Comparison of ENCODE assay signal across 8 cellular contexts in the genomic region with DNA sequence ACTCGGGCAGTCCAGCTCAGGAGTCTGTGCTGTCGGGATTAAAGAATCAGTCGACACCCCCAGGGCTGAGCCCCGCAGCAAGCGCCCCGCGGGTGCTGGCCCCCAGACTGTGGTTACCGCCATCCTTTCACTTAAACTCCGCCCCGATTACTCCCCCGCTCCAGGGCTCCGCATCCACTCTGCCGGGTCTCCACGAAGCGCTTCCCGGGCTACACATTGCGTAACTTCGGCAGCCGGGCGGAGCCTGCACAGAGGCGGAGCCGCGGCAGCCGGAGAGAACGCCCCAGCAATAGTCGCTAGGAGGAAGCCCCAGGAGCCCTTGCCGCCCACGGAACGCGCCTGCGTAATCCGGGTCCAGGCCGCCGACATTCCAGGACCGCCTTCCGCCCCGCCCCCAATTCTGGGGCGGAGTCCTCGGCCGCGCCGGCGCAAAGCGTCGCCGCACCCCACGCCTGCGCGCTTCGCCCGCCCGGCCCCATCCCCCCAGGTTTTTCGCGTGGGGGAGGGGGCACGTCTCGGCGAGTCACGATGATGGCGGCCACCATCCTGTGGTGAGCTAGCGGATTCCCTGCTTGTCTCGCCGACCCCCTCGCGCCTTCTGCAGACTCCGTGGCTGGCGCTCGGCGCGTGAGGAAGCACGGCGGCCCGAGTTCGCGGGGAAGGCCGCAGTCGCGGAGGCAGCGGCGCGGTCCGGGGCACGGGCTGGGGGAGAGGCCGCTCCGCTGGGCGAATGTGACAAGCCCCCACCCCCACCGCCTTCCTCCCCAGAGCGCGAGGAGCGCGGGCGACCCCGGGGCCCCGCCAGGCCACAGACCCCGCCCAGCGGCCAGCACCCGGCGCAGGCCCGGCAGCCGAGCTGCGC. TPM values are rescaled to one million over a fixed set of nuclear protein-coding genes. Genes with fewer than 3 reads are reported as not detected.
DNase-seq lines count a peak whose midpoint lies in the region; ATAC-seq, FAIRE-seq and TF ChIP-seq lines count a peak whose summit lies in the region.

Gene RAD23B, plus strand, starts transcription at position 521 of the 862 bp plus-strand sequence. CDS start 351 bp downstream, outside the sequence.

- H3K27ac ChIP-seq in 22Rv1, result peak within 1 kb of the TSS; percentile 94
- peak within 1 kb of the TSS; percentile 92 to 99 (median 96) for H3K27ac ChIP-seq in body of pancreas
- H3K27ac ChIP-seq in sigmoid colon, result peak within 1 kb of the TSS; percentile 99 to 100 (median 99)

- H3K9me3 ChIP-seq in body of pancreas (no peaks in the 10 kb centered on the region), sigmoid colon (no peaks in the 10 kb centered on the region)

- peak within 1 kb of the TSS; percentile 44 to 76 for H3K4me3 ChIP-seq in body of pancreas
- H3K4me3 ChIP-seq in sigmoid colon, result peak within 1 kb of the TSS; percentile 94 to 99 (median 96)

- TF ChIP-seq POLR2A in body of pancreas (IDR thresholded peaks at IDR 0.05) (peak; percentile 84 to 88 (median 88)), sigmoid colon (IDR thresholded peaks at IDR 0.05) (peak; percentile 74 to 81)

- no peak for TF ChIP-seq CTCF in 22Rv1 (IDR thresholded peaks at IDR 0.05)
- TF ChIP-seq CTCF in body of pancreas (IDR thresholded peaks at IDR 0.05), result peak in 1 of 7 experiments; percentile 2
- TF ChIP-seq CTCF in sigmoid colon (IDR thresholded peaks at IDR 0.05), result no peak

- 0% methylated on average over 11 to 73 of the region's 100 CpGs for WGBS in body of pancreas, 2 donors
- 0 to 1% methylated on average over 100 of the region's 100 CpGs for WGBS in sigmoid colon, 2 donors

- peak in 2 of 4 donors; percentile 11 to 39 for TF ChIP-seq EP300 in sigmoid colon (IDR thresholded peaks at IDR 0.05)

- ATAC-seq in GM18520 (IDR thresholded peaks at IDR 0.05; ENCODE audit: unreplicated experiment) (peak; percentile 83), HG03064 (IDR thresholded peaks at IDR 0.05; ENCODE audit: low read depth, unreplicated experiment) (peak; percentile 86), body of pancreas (peak; percentile 94)

- H3K36me3 ChIP-seq in body of pancreas (replicated peaks in 1 of 2; ENCODE audit: insufficient read depth in 1 of 2, low read depth in 2 of 2) (no peaks in the 10 kb centered on the region), sigmoid colon (no peaks in the 10 kb centered on the region)

- no peaks in the 10 kb centered on the region for H3K27me3 ChIP-seq in body of pancreas
- no peaks in the 10 kb centered on the region for H3K27me3 ChIP-seq in sigmoid colon

- peak; percentile 65 for FAIRE-seq in TTC549 (lab: Jason Lieb, UNC)

- H3K4me1 ChIP-seq in body of pancreas (peaks cover 37% of the 10 kb centered on the region), sigmoid colon (peaks cover 0 to 45% (median 31%) of the 10 kb centered on the region in 4 donors)

- intact Hi-C loops in body of pancreas (cut with DNase I), result no loop called here
- intact Hi-C loops in sigmoid colon (cut with DNase I), result loop anchor here (10.0 kb wide), 3 partner anchors 352 to 772 kb away; no protein-coding TSS in a partner anchor

- DNase-seq in NCI-H2107 treated with DMSO at 0.1 percent for 48 hours (lab: John Stamatoyannopoulos, UW; ENCODE audit: unreplicated experiment), result peak; percentile 87
- DNase-seq in body of pancreas, result peak; percentile 98 to 99 (median 98)
- DNase-seq in iPS DF 19.7 (ENCODE audit: low read depth, low spot score), result peak; percentile 78
- peak; percentile 99 for DNase-seq in sigmoid colon

RNA-seq across cellular contexts. Expression of gene RAD23B, which starts in this region (rescaled TPM):
- total RNA-seq in body of pancreas, result 10 to 100 TPM; 47.1 to 50.6 TPM
- 10 to 100 TPM; 61.9 to 74.3 (median 66.4) TPM for total RNA-seq in sigmoid colon
- polyA plus RNA-seq in sigmoid colon, result 10 to 100 TPM; 58.3 to 66.8 (median 61.2) TPM

Comparison
In these comparisons a context has a peak if more than half of its experiments do, and no peak if none do; other contexts are left out.
1. Peak in every context shown above with its lines: DNase-seq, ATAC-seq, H3K4me3 ChIP-seq and H3K27ac ChIP-seq.